1 cellular context compared by ENCODE assay signal in genomic region chr2:3659447-3660432, GRCh38.
TF ChIP-seq lines count a peak whose summit lies in the region.

No MANE protein-coding gene starts in this region.

TF ChIP-seq in HepG2, 621 proteins besides CTCF, POLR2A, EP300 and RAD21 (continued from another document and continues in another):
- no peak; the same call in 1 of the 2 replicates for TF ChIP-seq ZNF773 (CRISPR knock-in tag; IDR thresholded peaks at IDR 0.05; ENCODE audit: borderline replicate concordance)
- no peak for TF ChIP-seq ZNF12 (CRISPR knock-in tag; IDR thresholded peaks at IDR 0.05)
- 0 out of 2 replicates have a peak, but pooled peaks have one; percentile 67 for TF ChIP-seq CCDC6 (CRISPR knock-in tag; IDR thresholded peaks at IDR 0.05)
- peak; percentile 33; the same call in 1 of the 2 replicates for TF ChIP-seq ZNF777 (CRISPR knock-in tag; IDR thresholded peaks at IDR 0.05)
- no peak for TF ChIP-seq ERF (CRISPR knock-in tag; IDR thresholded peaks at IDR 0.05)
- TF ChIP-seq SSRP1 (CRISPR knock-in tag; IDR thresholded peaks at IDR 0.05), result no peak
- 0 out of 2 replicates have a peak, but pooled peaks have one; percentile 56 for TF ChIP-seq ZNF350 (CRISPR knock-in tag; IDR thresholded peaks at IDR 0.05; ENCODE audit: borderline replicate concordance, low read depth)
- no peak; the same call in 1 of the 2 replicates for TF ChIP-seq ZNF737 (CRISPR knock-in tag; IDR thresholded peaks at IDR 0.05; ENCODE audit: borderline replicate concordance)
- peak; percentile 77 for TF ChIP-seq FOXC1 (CRISPR knock-in tag; IDR thresholded peaks at IDR 0.05; ENCODE audit: borderline replicate concordance)
- TF ChIP-seq ZNF724P (CRISPR knock-in tag; IDR thresholded peaks at IDR 0.05; ENCODE audit: borderline replicate concordance), result no peak
- no peak for TF ChIP-seq ZNF576 (CRISPR knock-in tag; IDR thresholded peaks at IDR 0.05)
- no peak for TF ChIP-seq ATF5 (CRISPR knock-in tag; IDR thresholded peaks at IDR 0.05; ENCODE audit: low read depth)
- TF ChIP-seq TEAD2 (CRISPR knock-in tag; IDR thresholded peaks at IDR 0.05), result no peak
- TF ChIP-seq NR2F2 (IDR thresholded peaks at IDR 0.05; ENCODE audit: borderline replicate concordance, low read depth), result no peak
- TF ChIP-seq, protein P1, sequence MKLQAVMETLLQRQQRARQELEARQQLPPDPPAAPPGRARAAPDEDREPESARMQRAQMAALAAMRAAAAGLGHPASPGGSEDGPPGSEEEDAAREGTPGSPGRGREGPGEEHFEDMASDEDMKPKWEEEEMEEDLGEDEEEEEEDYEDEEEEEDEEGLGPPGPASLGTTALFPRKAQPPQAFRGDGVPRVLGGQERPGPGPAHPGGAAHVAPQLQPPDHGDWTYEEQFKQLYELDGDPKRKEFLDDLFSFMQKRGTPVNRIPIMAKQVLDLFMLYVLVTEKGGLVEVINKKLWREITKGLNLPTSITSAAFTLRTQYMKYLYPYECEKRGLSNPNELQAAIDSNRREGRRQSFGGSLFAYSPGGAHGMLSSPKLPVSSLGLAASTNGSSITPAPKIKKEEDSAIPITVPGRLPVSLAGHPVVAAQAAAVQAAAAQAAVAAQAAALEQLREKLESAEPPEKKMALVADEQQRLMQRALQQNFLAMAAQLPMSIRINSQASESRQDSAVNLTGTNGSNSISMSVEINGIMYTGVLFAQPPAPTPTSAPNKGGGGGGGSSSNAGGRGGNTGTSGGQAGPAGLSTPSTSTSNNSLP (IDR thresholded peaks at IDR 0.05; ENCODE audit: low read depth, low read length), result no peak
- TF ChIP-seq, protein P2, sequence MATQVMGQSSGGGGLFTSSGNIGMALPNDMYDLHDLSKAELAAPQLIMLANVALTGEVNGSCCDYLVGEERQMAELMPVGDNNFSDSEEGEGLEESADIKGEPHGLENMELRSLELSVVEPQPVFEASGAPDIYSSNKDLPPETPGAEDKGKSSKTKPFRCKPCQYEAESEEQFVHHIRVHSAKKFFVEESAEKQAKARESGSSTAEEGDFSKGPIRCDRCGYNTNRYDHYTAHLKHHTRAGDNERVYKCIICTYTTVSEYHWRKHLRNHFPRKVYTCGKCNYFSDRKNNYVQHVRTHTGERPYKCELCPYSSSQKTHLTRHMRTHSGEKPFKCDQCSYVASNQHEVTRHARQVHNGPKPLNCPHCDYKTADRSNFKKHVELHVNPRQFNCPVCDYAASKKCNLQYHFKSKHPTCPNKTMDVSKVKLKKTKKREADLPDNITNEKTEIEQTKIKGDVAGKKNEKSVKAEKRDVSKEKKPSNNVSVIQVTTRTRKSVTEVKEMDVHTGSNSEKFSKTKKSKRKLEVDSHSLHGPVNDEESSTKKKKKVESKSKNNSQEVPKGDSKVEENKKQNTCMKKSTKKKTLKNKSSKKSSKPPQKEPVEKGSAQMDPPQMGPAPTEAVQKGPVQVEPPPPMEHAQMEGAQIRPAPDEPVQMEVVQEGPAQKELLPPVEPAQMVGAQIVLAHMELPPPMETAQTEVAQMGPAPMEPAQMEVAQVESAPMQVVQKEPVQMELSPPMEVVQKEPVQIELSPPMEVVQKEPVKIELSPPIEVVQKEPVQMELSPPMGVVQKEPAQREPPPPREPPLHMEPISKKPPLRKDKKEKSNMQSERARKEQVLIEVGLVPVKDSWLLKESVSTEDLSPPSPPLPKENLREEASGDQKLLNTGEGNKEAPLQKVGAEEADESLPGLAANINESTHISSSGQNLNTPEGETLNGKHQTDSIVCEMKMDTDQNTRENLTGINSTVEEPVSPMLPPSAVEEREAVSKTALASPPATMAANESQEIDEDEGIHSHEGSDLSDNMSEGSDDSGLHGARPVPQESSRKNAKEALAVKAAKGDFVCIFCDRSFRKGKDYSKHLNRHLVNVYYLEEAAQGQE (IDR thresholded peaks at IDR 0.05; ENCODE audit: borderline replicate concordance in 1 of 2, low read depth in 1 of 2, low read length in 2 of 2), result no peak
- TF ChIP-seq, protein P3, sequence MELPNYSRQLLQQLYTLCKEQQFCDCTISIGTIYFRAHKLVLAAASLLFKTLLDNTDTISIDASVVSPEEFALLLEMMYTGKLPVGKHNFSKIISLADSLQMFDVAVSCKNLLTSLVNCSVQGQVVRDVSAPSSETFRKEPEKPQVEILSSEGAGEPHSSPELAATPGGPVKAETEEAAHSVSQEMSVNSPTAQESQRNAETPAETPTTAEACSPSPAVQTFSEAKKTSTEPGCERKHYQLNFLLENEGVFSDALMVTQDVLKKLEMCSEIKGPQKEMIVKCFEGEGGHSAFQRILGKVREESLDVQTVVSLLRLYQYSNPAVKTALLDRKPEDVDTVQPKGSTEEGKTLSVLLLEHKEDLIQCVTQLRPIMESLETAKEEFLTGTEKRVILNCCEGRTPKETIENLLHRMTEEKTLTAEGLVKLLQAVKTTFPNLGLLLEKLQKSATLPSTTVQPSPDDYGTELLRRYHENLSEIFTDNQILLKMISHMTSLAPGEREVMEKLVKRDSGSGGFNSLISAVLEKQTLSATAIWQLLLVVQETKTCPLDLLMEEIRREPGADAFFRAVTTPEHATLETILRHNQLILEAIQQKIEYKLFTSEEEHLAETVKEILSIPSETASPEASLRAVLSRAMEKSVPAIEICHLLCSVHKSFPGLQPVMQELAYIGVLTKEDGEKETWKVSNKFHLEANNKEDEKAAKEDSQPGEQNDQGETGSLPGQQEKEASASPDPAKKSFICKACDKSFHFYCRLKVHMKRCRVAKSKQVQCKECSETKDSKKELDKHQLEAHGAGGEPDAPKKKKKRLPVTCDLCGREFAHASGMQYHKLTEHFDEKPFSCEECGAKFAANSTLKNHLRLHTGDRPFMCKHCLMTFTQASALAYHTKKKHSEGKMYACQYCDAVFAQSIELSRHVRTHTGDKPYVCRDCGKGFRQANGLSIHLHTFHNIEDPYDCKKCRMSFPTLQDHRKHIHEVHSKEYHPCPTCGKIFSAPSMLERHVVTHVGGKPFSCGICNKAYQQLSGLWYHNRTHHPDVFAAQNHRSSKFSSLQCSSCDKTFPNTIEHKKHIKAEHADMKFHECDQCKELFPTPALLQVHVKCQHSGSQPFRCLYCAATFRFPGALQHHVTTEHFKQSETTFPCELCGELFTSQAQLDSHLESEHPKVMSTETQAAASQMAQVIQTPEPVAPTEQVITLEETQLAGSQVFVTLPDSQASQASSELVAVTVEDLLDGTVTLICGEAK (IDR thresholded peaks at IDR 0.05), result no peak
- TF ChIP-seq, protein P3 (CRISPR knock-in tag; IDR thresholded peaks at IDR 0.05), result 0 out of 2 replicates have a peak, but pooled peaks have one; percentile 55
- peak; percentile 50; the same call in 1 of the 2 replicates for TF ChIP-seq GATAD2A (CRISPR knock-in tag; IDR thresholded peaks at IDR 0.05)
- peak; percentile 66; the same call in 1 of the 2 replicates for TF ChIP-seq TARDBP (CRISPR knock-in tag; IDR thresholded peaks at IDR 0.05)
- TF ChIP-seq POLR2AphosphoS2 (IDR thresholded peaks at IDR 0.05; ENCODE audit: low read depth, low read length), result no peak
- TF ChIP-seq ZNF607 (CRISPR knock-in tag; IDR thresholded peaks at IDR 0.05; ENCODE audit: borderline replicate concordance), result 0 out of 2 replicates have a peak, but pooled peaks have one; percentile 39
- TF ChIP-seq, protein P4, sequence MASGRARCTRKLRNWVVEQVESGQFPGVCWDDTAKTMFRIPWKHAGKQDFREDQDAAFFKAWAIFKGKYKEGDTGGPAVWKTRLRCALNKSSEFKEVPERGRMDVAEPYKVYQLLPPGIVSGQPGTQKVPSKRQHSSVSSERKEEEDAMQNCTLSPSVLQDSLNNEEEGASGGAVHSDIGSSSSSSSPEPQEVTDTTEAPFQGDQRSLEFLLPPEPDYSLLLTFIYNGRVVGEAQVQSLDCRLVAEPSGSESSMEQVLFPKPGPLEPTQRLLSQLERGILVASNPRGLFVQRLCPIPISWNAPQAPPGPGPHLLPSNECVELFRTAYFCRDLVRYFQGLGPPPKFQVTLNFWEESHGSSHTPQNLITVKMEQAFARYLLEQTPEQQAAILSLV (CRISPR knock-in tag; IDR thresholded peaks at IDR 0.05; ENCODE audit: borderline replicate concordance), result peak; percentile 69; the same call in 1 of the 2 replicates
- peak; percentile 24; the same call in 1 of the 2 replicates for TF ChIP-seq FOSL2 (CRISPR knock-in tag; IDR thresholded peaks at IDR 0.05)
- no peak for TF ChIP-seq HNRNPUL1 (IDR thresholded peaks at IDR 0.05; ENCODE audit: low read depth, low read length)
- TF ChIP-seq, protein P5, sequence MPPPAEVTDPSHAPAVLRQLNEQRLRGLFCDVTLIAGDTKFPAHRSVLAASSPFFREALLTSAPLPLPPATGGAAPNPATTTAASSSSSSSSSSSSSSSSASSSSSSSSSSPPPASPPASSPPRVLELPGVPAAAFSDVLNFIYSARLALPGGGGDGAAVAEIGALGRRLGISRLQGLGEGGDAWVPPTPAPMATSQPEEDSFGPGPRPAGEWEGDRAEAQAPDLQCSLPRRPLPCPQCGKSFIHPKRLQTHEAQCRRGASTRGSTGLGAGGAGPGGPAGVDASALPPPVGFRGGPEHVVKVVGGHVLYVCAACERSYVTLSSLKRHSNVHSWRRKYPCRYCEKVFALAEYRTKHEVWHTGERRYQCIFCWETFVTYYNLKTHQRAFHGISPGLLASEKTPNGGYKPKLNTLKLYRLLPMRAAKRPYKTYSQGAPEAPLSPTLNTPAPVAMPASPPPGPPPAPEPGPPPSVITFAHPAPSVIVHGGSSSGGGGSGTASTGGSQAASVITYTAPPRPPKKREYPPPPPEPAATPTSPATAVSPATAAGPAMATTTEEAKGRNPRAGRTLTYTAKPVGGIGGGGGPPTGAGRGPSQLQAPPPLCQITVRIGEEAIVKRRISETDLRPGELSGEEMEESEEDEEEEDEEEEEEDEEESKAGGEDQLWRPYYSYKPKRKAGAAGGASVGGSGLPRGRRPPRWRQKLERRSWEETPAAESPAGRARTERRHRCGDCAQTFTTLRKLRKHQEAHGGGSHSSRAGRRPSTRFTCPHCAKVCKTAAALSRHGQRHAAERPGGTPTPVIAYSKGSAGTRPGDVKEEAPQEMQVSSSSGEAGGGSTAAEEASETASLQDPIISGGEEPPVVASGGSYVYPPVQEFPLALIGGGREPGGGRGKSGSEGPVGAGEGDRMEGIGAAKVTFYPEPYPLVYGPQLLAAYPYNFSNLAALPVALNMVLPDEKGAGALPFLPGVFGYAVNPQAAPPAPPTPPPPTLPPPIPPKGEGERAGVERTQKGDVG (CRISPR knock-in tag; IDR thresholded peaks at IDR 0.05; ENCODE audit: borderline replicate concordance), result peak; percentile 82; the same call in 1 of the 2 replicates
- TF ChIP-seq, protein P6, sequence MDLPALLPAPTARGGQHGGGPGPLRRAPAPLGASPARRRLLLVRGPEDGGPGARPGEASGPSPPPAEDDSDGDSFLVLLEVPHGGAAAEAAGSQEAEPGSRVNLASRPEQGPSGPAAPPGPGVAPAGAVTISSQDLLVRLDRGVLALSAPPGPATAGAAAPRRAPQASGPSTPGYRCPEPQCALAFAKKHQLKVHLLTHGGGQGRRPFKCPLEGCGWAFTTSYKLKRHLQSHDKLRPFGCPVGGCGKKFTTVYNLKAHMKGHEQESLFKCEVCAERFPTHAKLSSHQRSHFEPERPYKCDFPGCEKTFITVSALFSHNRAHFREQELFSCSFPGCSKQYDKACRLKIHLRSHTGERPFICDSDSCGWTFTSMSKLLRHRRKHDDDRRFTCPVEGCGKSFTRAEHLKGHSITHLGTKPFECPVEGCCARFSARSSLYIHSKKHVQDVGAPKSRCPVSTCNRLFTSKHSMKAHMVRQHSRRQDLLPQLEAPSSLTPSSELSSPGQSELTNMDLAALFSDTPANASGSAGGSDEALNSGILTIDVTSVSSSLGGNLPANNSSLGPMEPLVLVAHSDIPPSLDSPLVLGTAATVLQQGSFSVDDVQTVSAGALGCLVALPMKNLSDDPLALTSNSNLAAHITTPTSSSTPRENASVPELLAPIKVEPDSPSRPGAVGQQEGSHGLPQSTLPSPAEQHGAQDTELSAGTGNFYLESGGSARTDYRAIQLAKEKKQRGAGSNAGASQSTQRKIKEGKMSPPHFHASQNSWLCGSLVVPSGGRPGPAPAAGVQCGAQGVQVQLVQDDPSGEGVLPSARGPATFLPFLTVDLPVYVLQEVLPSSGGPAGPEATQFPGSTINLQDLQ (CRISPR knock-in tag; IDR thresholded peaks at IDR 0.05), result no peak
- TF ChIP-seq MEF2D (CRISPR knock-in tag; IDR thresholded peaks at IDR 0.05), result peak; percentile 70; the same call in 1 of the 2 replicates
- TF ChIP-seq, protein P7, sequence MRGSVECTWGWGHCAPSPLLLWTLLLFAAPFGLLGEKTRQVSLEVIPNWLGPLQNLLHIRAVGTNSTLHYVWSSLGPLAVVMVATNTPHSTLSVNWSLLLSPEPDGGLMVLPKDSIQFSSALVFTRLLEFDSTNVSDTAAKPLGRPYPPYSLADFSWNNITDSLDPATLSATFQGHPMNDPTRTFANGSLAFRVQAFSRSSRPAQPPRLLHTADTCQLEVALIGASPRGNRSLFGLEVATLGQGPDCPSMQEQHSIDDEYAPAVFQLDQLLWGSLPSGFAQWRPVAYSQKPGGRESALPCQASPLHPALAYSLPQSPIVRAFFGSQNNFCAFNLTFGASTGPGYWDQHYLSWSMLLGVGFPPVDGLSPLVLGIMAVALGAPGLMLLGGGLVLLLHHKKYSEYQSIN (CRISPR knock-in tag; IDR thresholded peaks at IDR 0.05; ENCODE audit: borderline replicate concordance), result no peak
- no peak for TF ChIP-seq RBAK (CRISPR knock-in tag; IDR thresholded peaks at IDR 0.05)
- no peak for TF ChIP-seq ZNF749 (CRISPR knock-in tag; IDR thresholded peaks at IDR 0.05; ENCODE audit: borderline replicate concordance)
- no peak for TF ChIP-seq FLYWCH1 (CRISPR knock-in tag; IDR thresholded peaks at IDR 0.05)
